ENCODE assay signal across 10 cellular contexts in the genomic region with DNA sequence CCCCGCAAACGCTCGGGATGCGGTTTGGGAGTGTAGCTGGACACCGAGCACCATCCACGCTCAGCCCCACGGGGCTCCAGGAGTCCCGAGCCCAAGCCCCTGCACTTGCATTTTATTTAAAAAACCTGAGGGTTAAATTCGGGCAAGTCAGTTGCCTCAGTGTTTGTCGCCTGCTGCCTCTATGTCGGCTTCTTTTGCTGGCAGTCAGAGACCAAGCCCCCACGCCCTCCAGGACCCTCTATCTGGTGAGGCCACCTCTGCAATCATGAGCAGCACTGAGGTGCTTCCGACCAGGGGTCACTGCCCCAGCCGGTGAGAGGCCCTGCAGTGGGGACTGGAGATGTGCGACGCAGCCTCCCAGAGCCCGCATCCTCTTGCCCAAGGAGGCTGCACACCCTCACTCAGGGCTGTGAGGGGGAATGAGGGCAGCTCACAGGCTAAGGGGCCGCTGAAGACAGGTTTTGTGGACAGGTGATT. TPM values are rescaled to one million over a fixed set of nuclear protein-coding genes. Genes with fewer than 3 reads are reported as not detected.
DNase-seq lines count a peak whose midpoint lies in the region; ATAC-seq and TF ChIP-seq lines count a peak whose summit lies in the region.
"Had no signal": no experiment of that assay in that cellular context is flagged by ENCODE, and none has a peak within 500 bp of the region (broad histone marks: within the 10 kb centered on the region; RNA-seq: fewer than 3 reads in every experiment).

No MANE protein-coding gene starts in this region.

- DNase-seq in activated naive CD8-positive, alpha-beta T cell treated with anti-CD3 and anti-CD28 coated beads for 36 hours: no peak
- DNase-seq in naive B cell: no peak
- DNase-seq in type B pancreatic cell (ENCODE audit: extremely low spot score, unreplicated experiment): peak; percentile 65
- no peak for DNase-seq in NOMO-1 treated with DMSO at 0.1 percent for 48 hours (lab: John Stamatoyannopoulos, UW; ENCODE audit: unreplicated experiment)
- DNase-seq in AG08395 (ENCODE audit: low spot score): no peak
- no peak for DNase-seq in NCI-H82 (lab: John Stamatoyannopoulos, UW)
- DNase-seq: BE2C, NCI-H1048 had no signal

- no peak for TF ChIP-seq CTCF in type B pancreatic cell (conservative IDR thresholded peaks at IDR 0.05)

- peaks cover 4% of the 10 kb centered on the region for H3K36me3 Mint-ChIP-seq in activated naive CD8-positive, alpha-beta T cell
- H3K36me3 Mint-ChIP-seq in activated naive CD8-positive, alpha-beta T cell treated with anti-CD3 and anti-CD28 coated beads for 36 hours: no peaks in the 10 kb centered on the region
- H3K36me3 Mint-ChIP-seq in naive B cell (peaks cover 0 to 5% of the 10 kb centered on the region in 2 donors), type B pancreatic cell (no peaks in the 10 kb centered on the region)

- H3K27me3 Mint-ChIP-seq in activated naive CD8-positive, alpha-beta T cell: peaks cover 12% of the 10 kb centered on the region
- H3K27me3 Mint-ChIP-seq in activated naive CD8-positive, alpha-beta T cell treated with anti-CD3 and anti-CD28 coated beads for 36 hours: peaks cover 69% of the 10 kb centered on the region
- peaks cover 40 to 61% (median 58%) of the 10 kb centered on the region in 3 donors for H3K27me3 Mint-ChIP-seq in naive B cell
- peaks cover 76% of the 10 kb centered on the region for H3K27me3 Mint-ChIP-seq in type B pancreatic cell

- peak overlapping the region; percentile 54 for H3K27ac ChIP-seq in cingulate gyrus (ENCODE audit: low read depth, low read length)

- ATAC-seq in naive B cell (ENCODE audit: low read depth in 2 of 2): no peak

- H3K27ac Mint-ChIP-seq in activated naive CD8-positive, alpha-beta T cell: no peak overlapping the region
- no peak overlapping the region for H3K27ac Mint-ChIP-seq in activated naive CD8-positive, alpha-beta T cell treated with anti-CD3 and anti-CD28 coated beads for 36 hours
- H3K27ac Mint-ChIP-seq in naive B cell (no peak overlapping the region), type B pancreatic cell (no peak overlapping the region)

- peaks cover 17% of the 10 kb centered on the region for H3K4me1 Mint-ChIP-seq in activated naive CD8-positive, alpha-beta T cell (ENCODE audit: low read depth)
- H3K4me1 Mint-ChIP-seq in activated naive CD8-positive, alpha-beta T cell treated with anti-CD3 and anti-CD28 coated beads for 36 hours: peaks cover 12% of the 10 kb centered on the region
- H3K4me1 Mint-ChIP-seq in naive B cell (peaks cover 11 to 13% (median 12%) of the 10 kb centered on the region in 3 donors), type B pancreatic cell (ENCODE audit: unreplicated experiment) (peaks cover 9% of the 10 kb centered on the region)

- peak overlapping the region; percentile 51 for H3K4me3 Mint-ChIP-seq in activated naive CD8-positive, alpha-beta T cell
- no peak overlapping the region for H3K4me3 Mint-ChIP-seq in activated naive CD8-positive, alpha-beta T cell treated with anti-CD3 and anti-CD28 coated beads for 36 hours
- H3K4me3 Mint-ChIP-seq in naive B cell: peak overlapping the region; percentile 38 to 67 (median 59)
- H3K4me3 Mint-ChIP-seq in type B pancreatic cell: peak overlapping the region; percentile 49

- no peaks in the 10 kb centered on the region for H3K9me3 Mint-ChIP-seq in activated naive CD8-positive, alpha-beta T cell (ENCODE audit: low read depth)
- H3K9me3 Mint-ChIP-seq in activated naive CD8-positive, alpha-beta T cell treated with anti-CD3 and anti-CD28 coated beads for 36 hours: no peaks in the 10 kb centered on the region
- no peaks in the 10 kb centered on the region for H3K9me3 Mint-ChIP-seq in naive B cell
- no peaks in the 10 kb centered on the region for H3K9me3 Mint-ChIP-seq in type B pancreatic cell

RNA-seq across cellular contexts. Expression of a gene that starts 13.3 kb away (rescaled TPM):
- 10 to 100 TPM in 1 of 2 experiments, 1 to 10 TPM in 1; 9.8 to 10.2 TPM for total RNA-seq in activated naive CD8-positive, alpha-beta T cell treated with anti-CD3 and anti-CD28 coated beads for 36 hours
- 10 to 100 TPM; 10.0 to 18.0 (median 12.6) TPM for polyA plus RNA-seq in naive B cell (ENCODE audit: low read depth in 6 of 6)
- total RNA-seq in type B pancreatic cell (ENCODE audit: low replicate concordance): 6.2 and 9.3 TPM in 2 replicates
